In genomic region chr6:138410048-138410735, GRCh38 we compare ENCODE assay signal across 14 cellular contexts. TPM values are rescaled to one million over a fixed set of nuclear protein-coding genes. Genes with fewer than 3 reads are reported as not detected.
DNase-seq lines count a peak whose midpoint lies in the region; ATAC-seq, FAIRE-seq and TF ChIP-seq lines count a peak whose summit lies in the region.
"Had no signal": no experiment of that assay in that cellular context is flagged by ENCODE, and none has a peak within 500 bp of the region (broad histone marks: within the 10 kb centered on the region; RNA-seq: fewer than 3 reads in every experiment).

No MANE protein-coding gene starts in this region.

- ATAC-seq in lung (ENCODE audit: insufficient read depth, low FRiP score): no peak
- ATAC-seq: heart left ventricle had no signal

- no peaks in the 10 kb centered on the region for H3K9me3 ChIP-seq in lung (ENCODE audit: control insufficient read depth in 2 of 2, insufficient read depth in 1 of 2, low read length in 1 of 2)
- H3K9me3 ChIP-seq: heart left ventricle had no signal

- intact Hi-C loops in head of caudate nucleus (cut with DNase I): no loop called here

- no peak overlapping the region for H3K27ac ChIP-seq in lung (ENCODE audit: low read depth in 1 of 2, low read length in 1 of 2)
- H3K27ac ChIP-seq: cardiac muscle cell had no signal

- 55 to 69% methylated on average over 8 of the region's 8 CpGs for WGBS in lung, 2 donors

- no peaks in the 10 kb centered on the region for H3K27me3 ChIP-seq in bronchial epithelial cell (ENCODE audit: control insufficient read depth, insufficient read depth, low read length)
- no peaks in the 10 kb centered on the region for H3K27me3 ChIP-seq in lung (ENCODE audit: control insufficient read depth, insufficient read depth)
- H3K27me3 ChIP-seq: cardiac muscle cell, heart left ventricle had no signal

- TF ChIP-seq POLR2A in NB4 (IDR thresholded peaks at IDR 0.05; ENCODE audit: extremely low read depth, insufficient read length): no peak
- no peak for TF ChIP-seq POLR2A in H54 (IDR thresholded peaks at IDR 0.05; ENCODE audit: low read depth, low read length)

- H3K4me3 ChIP-seq in AG10803 (ENCODE audit: low read length): no peak overlapping the region
- H3K4me3 ChIP-seq in NB4 (ENCODE audit: low read depth, low read length): no peak overlapping the region
- no peak overlapping the region for H3K4me3 ChIP-seq in bronchial epithelial cell (ENCODE audit: low read depth, low read length)
- no peak overlapping the region for H3K4me3 ChIP-seq in lung
- H3K4me3 ChIP-seq: cardiac muscle cell, heart left ventricle had no signal

- TF ChIP-seq CTCF in AG10803 (conservative IDR thresholded peaks at IDR 0.05; ENCODE audit: low read length): no peak
- TF ChIP-seq CTCF in NB4 (IDR thresholded peaks at IDR 0.05; ENCODE audit: low read depth, low read length): no peak
- TF ChIP-seq CTCF in bronchial epithelial cell (IDR thresholded peaks at IDR 0.05; ENCODE audit: insufficient read depth, low read length, severe bottlenecking): no peak
- TF ChIP-seq CTCF in lung (IDR thresholded peaks at IDR 0.05; ENCODE audit: control extremely low read depth, extremely low read depth): no peak

- H3K4me1 ChIP-seq in lung (ENCODE audit: control insufficient read depth in 2 of 2, insufficient read depth in 2 of 2, low read length in 2 of 2): no peaks in the 10 kb centered on the region

- peaks cover 20% of the 10 kb centered on the region for H3K36me3 ChIP-seq in bronchial epithelial cell (ENCODE audit: control insufficient read depth, insufficient read depth, low read length)
- H3K36me3 ChIP-seq in lung (ENCODE audit: control insufficient read depth in 2 of 2, insufficient read depth in 2 of 2, low read length in 2 of 2): peaks cover 9 to 41% of the 10 kb centered on the region in 2 donors

- no peak for FAIRE-seq in bronchial epithelial cell (lab: Jason Lieb, UNC)
- FAIRE-seq in H54 (lab: Jason Lieb, UNC): no peak

- DNase-seq in AG10803 (ENCODE audit: low read depth) (peak; percentile 78), NB4 (ENCODE audit: low read depth) (peak; percentile 74), bronchial epithelial cell (ENCODE audit: low read depth) (peak; percentile 82), lung (ENCODE audit: low spot score) (peak; percentile 44), H54 (ENCODE audit: insufficient read length, low spot score) (no peak), DMS114 treated with DMSO at 0.1 percent for 48 hours (lab: John Stamatoyannopoulos, UW; ENCODE audit: unreplicated experiment) (no peak), head of caudate nucleus (no peak), NCI-H1092 treated with DMSO at 0.1 percent for 48 hours (lab: John Stamatoyannopoulos, UW) (no peak)
- DNase-seq: heart left ventricle, NCI-H187, T1000 had no signal

RNA-seq across cellular contexts. Expression of gene HEBP2, which starts 6.2 kb away (rescaled TPM):
- total RNA-seq in bronchial epithelial cell (64.8 and 78.2 TPM in 2 replicates), lung (10 to 100 TPM; 14.4 to 56.9 TPM)
- polyA plus RNA-seq in lung: 10 to 100 TPM; 21.1 to 30.4 TPM

RNA-seq across cellular contexts. Expression of gene SMIM28, which starts 32.5 kb away (rescaled TPM):
- not detected in 2 replicates for total RNA-seq in bronchial epithelial cell
- not detected for total RNA-seq in lung
- polyA plus RNA-seq in lung: not detected
- total RNA-seq: cardiac muscle cell, heart left ventricle, mesothelial cell of epicardium, skeletal muscle tissue had no signal
- polyA plus RNA-seq: cardiac muscle cell, heart left ventricle had no signal

Comparison
In these comparisons a context has a peak if more than half of its experiments do, and no peak if none do; other contexts are left out.
1. DNase-seq: peak in AG10803 (single experiment), NB4 (single experiment), bronchial epithelial cell (single experiment) and lung (single experiment); none in H54 (single experiment), DMS114 treated with DMSO at 0.1 percent for 48 hours (single experiment), head of caudate nucleus (0 of 42) and NCI-H1092 treated with DMSO at 0.1 percent for 48 hours (single experiment).